ENCODE assay signal across 14 cellular contexts in genomic region chr7:150784954-150785353, GRCh38. TPM values are rescaled to one million over a fixed set of nuclear protein-coding genes. Genes with fewer than 3 reads are reported as not detected.
DNase-seq lines count a peak whose midpoint lies in the region; ATAC-seq, FAIRE-seq and TF ChIP-seq lines count a peak whose summit lies in the region.
"Had no signal": no experiment of that assay in that cellular context is flagged by ENCODE, and none has a peak within 500 bp of the region (broad histone marks: within the 10 kb centered on the region; RNA-seq: fewer than 3 reads in every experiment).

No MANE protein-coding gene starts in this region.

- H3K9me3 ChIP-seq in astrocyte (ENCODE audit: insufficient read depth, low read depth, low read length) (no peaks in the 10 kb centered on the region), sigmoid colon (no peaks in the 10 kb centered on the region), suprapubic skin (no peaks in the 10 kb centered on the region)

- H3K27ac ChIP-seq in astrocyte (ENCODE audit: low read depth, low read length) (no peak overlapping the region), sigmoid colon (peak overlapping the region; percentile 50 to 68 (median 55)), suprapubic skin (no peak overlapping the region)
- H3K27ac ChIP-seq: brain microvascular endothelial cell, SK-N-MC had no signal

- CTCF ChIA-PET in activated CD4-positive, alpha-beta T cell treated with anti-CD3 and anti-CD28 coated beads, Interleukin-2, amount 10 ng/mL, durations not matched to agents 7 days and 5 days (lab: Charles Lee), result interaction anchor here (0.9 kb wide), 1 partner anchor 277 kb away, joined by 3 read pairs; no protein-coding TSS in a partner anchor

- H3K4me2 ChIP-seq in astrocyte (ENCODE audit: low read length), result no peak overlapping the region

- H3K27me3 Mint-ChIP-seq in CD14-positive monocyte (ENCODE audit: low read depth in 3 of 3) (no peaks in the 10 kb centered on the region), astrocyte (ENCODE audit: low read depth, unreplicated experiment) (peaks cover 33% of the 10 kb centered on the region)
- peaks cover 19% of the 10 kb centered on the region for H3K27me3 Mint-ChIP-seq in activated T-helper 1 cell treated with anti-CD3 and anti-CD28 coated beads, Interleukin-12 subunit alpha, Interleukin-12 subunit beta, Interleukin-2, Interleukin-4 antibody, amounts not matched to agents 30 ng/mL and 10 ng/mL and 1 ng/mL, durations not matched to agents 14 hours and 24 hours and 36 hours (ENCODE audit: insufficient read depth)
- peaks cover 15% of the 10 kb centered on the region for H3K27me3 Mint-ChIP-seq in activated CD4-positive, alpha-beta T cell treated with anti-CD3 and anti-CD28 coated beads, Interleukin-2, amount 10 ng/mL, durations not matched to agents 7 days and 5 days

- H3K9me3 Mint-ChIP-seq in CD14-positive monocyte (no peaks in the 10 kb centered on the region), astrocyte (ENCODE audit: unreplicated experiment) (no peaks in the 10 kb centered on the region)
- H3K9me3 Mint-ChIP-seq in activated T-helper 1 cell treated with anti-CD3 and anti-CD28 coated beads, Interleukin-12 subunit alpha, Interleukin-12 subunit beta, Interleukin-2, Interleukin-4 antibody, amounts not matched to agents 30 ng/mL and 10 ng/mL and 1 ng/mL, durations not matched to agents 14 hours and 24 hours and 36 hours, result no peaks in the 10 kb centered on the region
- no peaks in the 10 kb centered on the region for H3K9me3 Mint-ChIP-seq in activated CD4-positive, alpha-beta T cell treated with anti-CD3 and anti-CD28 coated beads, Interleukin-2, amount 10 ng/mL, durations not matched to agents 7 days and 5 days

- H3K27ac Mint-ChIP-seq in CD14-positive monocyte, result peak overlapping the region; percentile 89 to 97 (median 96)
- H3K27ac Mint-ChIP-seq in astrocyte (ENCODE audit: unreplicated experiment), result no peak overlapping the region
- no peak overlapping the region for H3K27ac Mint-ChIP-seq in activated T-helper 1 cell treated with anti-CD3 and anti-CD28 coated beads, Interleukin-12 subunit alpha, Interleukin-12 subunit beta, Interleukin-2, Interleukin-4 antibody, amounts not matched to agents 30 ng/mL and 10 ng/mL and 1 ng/mL, durations not matched to agents 14 hours and 24 hours and 36 hours
- H3K27ac Mint-ChIP-seq in activated CD4-positive, alpha-beta T cell treated with anti-CD3 and anti-CD28 coated beads, Interleukin-2, amount 10 ng/mL, durations not matched to agents 7 days and 5 days, result no peak overlapping the region

- H3K4me3 Mint-ChIP-seq in CD14-positive monocyte, result peak overlapping the region; percentile 57 to 75
- peak overlapping the region; percentile 27 for H3K4me3 Mint-ChIP-seq in astrocyte (ENCODE audit: unreplicated experiment)
- no peak overlapping the region for H3K4me3 Mint-ChIP-seq in activated T-helper 1 cell treated with anti-CD3 and anti-CD28 coated beads, Interleukin-12 subunit alpha, Interleukin-12 subunit beta, Interleukin-2, Interleukin-4 antibody, amounts not matched to agents 30 ng/mL and 10 ng/mL and 1 ng/mL, durations not matched to agents 14 hours and 24 hours and 36 hours
- H3K4me3 Mint-ChIP-seq in activated CD4-positive, alpha-beta T cell treated with anti-CD3 and anti-CD28 coated beads, Interleukin-2, amount 10 ng/mL, durations not matched to agents 7 days and 5 days, result no peak overlapping the region

- no peak for DNase-seq in CD14-positive monocyte (ENCODE audit: low spot score)
- no peak for DNase-seq in astrocyte (ENCODE audit: low read depth)
- DNase-seq in left colon, result peak; percentile 59 to 81
- no peak for DNase-seq in sigmoid colon
- no peak for DNase-seq in suprapubic skin (ENCODE audit: low spot score in 2 of 2)
- DNase-seq in AML-193 (lab: John Stamatoyannopoulos, UW), result no peak
- DNase-seq in activated T-helper 1 cell treated with anti-CD3 and anti-CD28 coated beads, Interleukin-12 subunit alpha, Interleukin-12 subunit beta, Interleukin-2, Interleukin-4 antibody, amounts not matched to agents 30 ng/mL and 10 ng/mL and 1 ng/mL, durations not matched to agents 14 hours and 24 hours and 36 hours (ENCODE audit: low spot score), result no peak
- DNase-seq in activated CD4-positive, alpha-beta T cell treated with anti-CD3 and anti-CD28 coated beads, Interleukin-2, amount 10 ng/mL, durations not matched to agents 7 days and 5 days, result no peak
- DNase-seq: activated gamma-delta T cell, brain microvascular endothelial cell, DMS79, kidney glomerular epithelial cell had no signal

- H3K27me3 ChIP-seq in astrocyte (ENCODE audit: insufficient read depth, low read length) (peaks cover 2% of the 10 kb centered on the region), sigmoid colon (no peaks in the 10 kb centered on the region), suprapubic skin (no peaks in the 10 kb centered on the region)
- H3K27me3 ChIP-seq: brain microvascular endothelial cell had no signal

- H3K79me2 ChIP-seq in astrocyte (ENCODE audit: insufficient read depth, low read length), result no peaks in the 10 kb centered on the region

- no peaks in the 10 kb centered on the region for H3K4me1 ChIP-seq in astrocyte (ENCODE audit: insufficient read depth, low read length)
- H3K4me1 ChIP-seq in sigmoid colon, result peaks cover 0 to 61% (median 27%) of the 10 kb centered on the region in 4 donors
- peaks cover 37% of the 10 kb centered on the region for H3K4me1 ChIP-seq in suprapubic skin

- H2AFZ ChIP-seq in astrocyte (ENCODE audit: low read depth, low read length), result no peak overlapping the region

- H4K20me1 ChIP-seq in astrocyte (ENCODE audit: insufficient read depth, low read length), result no peaks in the 10 kb centered on the region

- peak; percentile 83 for ATAC-seq in left colon

- TF ChIP-seq CTCF in CD14-positive monocyte (IDR thresholded peaks at IDR 0.05) (no peak), astrocyte (IDR thresholded peaks at IDR 0.05; ENCODE audit: insufficient read depth, low read depth, low read length) (no peak), sigmoid colon (IDR thresholded peaks at IDR 0.05) (no peak), suprapubic skin (IDR thresholded peaks at IDR 0.05) (no peak)

- no peak for TF ChIP-seq POLR2A in sigmoid colon (IDR thresholded peaks at IDR 0.05)
- TF ChIP-seq POLR2A in suprapubic skin (IDR thresholded peaks at IDR 0.05), result no peak

- POLR2A ChIA-PET in activated CD4-positive, alpha-beta T cell treated with anti-CD3 and anti-CD28 coated beads, Interleukin-2, amount 10 ng/mL, durations not matched to agents 7 days and 5 days (lab: Charles Lee), result no interaction called here

- H3K4me3 ChIP-seq in astrocyte (ENCODE audit: insufficient read depth, low read depth, low read length) (no peak overlapping the region), sigmoid colon (no peak overlapping the region), suprapubic skin (no peak overlapping the region)
- H3K4me3 ChIP-seq: SK-N-MC had no signal

- H3K36me3 ChIP-seq in astrocyte (ENCODE audit: insufficient read depth, low read length) (no peaks in the 10 kb centered on the region), sigmoid colon (no peaks in the 10 kb centered on the region), suprapubic skin (no peaks in the 10 kb centered on the region)
- H3K36me3 ChIP-seq: brain microvascular endothelial cell had no signal

- H3K4me1 Mint-ChIP-seq in CD14-positive monocyte (peaks cover 95% of the 10 kb centered on the region), astrocyte (ENCODE audit: low read depth, unreplicated experiment) (peaks cover 15% of the 10 kb centered on the region)
- H3K4me1 Mint-ChIP-seq in activated T-helper 1 cell treated with anti-CD3 and anti-CD28 coated beads, Interleukin-12 subunit alpha, Interleukin-12 subunit beta, Interleukin-2, Interleukin-4 antibody, amounts not matched to agents 30 ng/mL and 10 ng/mL and 1 ng/mL, durations not matched to agents 14 hours and 24 hours and 36 hours (ENCODE audit: low read depth), result peaks cover 14% of the 10 kb centered on the region
- H3K4me1 Mint-ChIP-seq in activated CD4-positive, alpha-beta T cell treated with anti-CD3 and anti-CD28 coated beads, Interleukin-2, amount 10 ng/mL, durations not matched to agents 7 days and 5 days, result peaks cover 11% of the 10 kb centered on the region

- no peak overlapping the region for H3K9ac ChIP-seq in astrocyte (ENCODE audit: low read length)

- 31 to 59% methylated on average over 4 of the region's 4 CpGs for WGBS in sigmoid colon, 2 donors
- 68% methylated on average over 4 of the region's 4 CpGs for WGBS in suprapubic skin

- TF ChIP-seq EP300 in sigmoid colon (IDR thresholded peaks at IDR 0.05) (no peak), suprapubic skin (IDR thresholded peaks at IDR 0.05) (no peak)

- H3K36me3 Mint-ChIP-seq in CD14-positive monocyte (peaks cover 11 to 24% of the 10 kb centered on the region in 2 donors), astrocyte (ENCODE audit: low read depth, unreplicated experiment) (peaks cover 2% of the 10 kb centered on the region)
- H3K36me3 Mint-ChIP-seq in activated T-helper 1 cell treated with anti-CD3 and anti-CD28 coated beads, Interleukin-12 subunit alpha, Interleukin-12 subunit beta, Interleukin-2, Interleukin-4 antibody, amounts not matched to agents 30 ng/mL and 10 ng/mL and 1 ng/mL, durations not matched to agents 14 hours and 24 hours and 36 hours (ENCODE audit: low read depth), result no peaks in the 10 kb centered on the region
- H3K36me3 Mint-ChIP-seq in activated CD4-positive, alpha-beta T cell treated with anti-CD3 and anti-CD28 coated beads, Interleukin-2, amount 10 ng/mL, durations not matched to agents 7 days and 5 days (ENCODE audit: low read depth), result no peaks in the 10 kb centered on the region

- intact Hi-C loops in CD14-positive monocyte (cut with micrococcal nuclease), result loop anchor here (10.0 kb wide), 5 partner anchors 90 to 1290 kb away; partner anchors contain the start of genes AGAP3 (in 1 of the 2), FASTK (in 1 of the 2), REPIN1 (in 1 of the 2) and TMUB1 (in 1 of the 2)
- intact Hi-C loops in left colon (cut with DNase I, micrococcal nuclease), result loop anchor here in 1 of 2 donors (10.0 kb wide), 1 partner anchor 200 kb away; no protein-coding TSS in a partner anchor
- intact Hi-C loops in sigmoid colon (cut with DNase I), result no loop called here
- intact Hi-C loops in activated T-helper 1 cell treated with anti-CD3 and anti-CD28 coated beads, Interleukin-12 subunit alpha, Interleukin-12 subunit beta, Interleukin-2, Interleukin-4 antibody, amounts not matched to agents 30 ng/mL and 10 ng/mL and 1 ng/mL, durations not matched to agents 14 hours and 24 hours and 36 hours (cut with micrococcal nuclease), result loop anchor here (5.0 kb wide), 1 partner anchor 112 kb away; no protein-coding TSS in a partner anchor

- no peak for FAIRE-seq in astrocyte (lab: Jason Lieb, UNC)

RNA-seq across cellular contexts. Expression of gene TMEM176B, which starts 15.2 kb away (rescaled TPM):
- polyA plus RNA-seq in CD14-positive monocyte (1,000 to 10,000 TPM in 1 of 2 donors, 10 to 100 TPM in 1; 30.6 to 1,279 TPM), sigmoid colon (100 to 1,000 TPM; 144 to 246 (median 151) TPM)
- total RNA-seq in astrocyte (0.26 and 0.32 TPM in 2 replicates), left colon (100 to 1,000 TPM; 173 to 355 TPM), sigmoid colon (10 to 100 TPM; 47.4 to 52.3 (median 48.3) TPM), suprapubic skin (10 to 100 TPM in 1 of 4 donors, 1 to 10 TPM in 3; 2.5 to 14.5 (median 4.9) TPM)
- not detected in 2 replicates for total RNA-seq in activated T-helper 1 cell treated with anti-CD3 and anti-CD28 coated beads, Interleukin-12 subunit alpha, Interleukin-12 subunit beta, Interleukin-2, Interleukin-4 antibody, amounts not matched to agents 30 ng/mL and 10 ng/mL and 1 ng/mL, durations not matched to agents 14 hours and 24 hours and 36 hours
- not detected for total RNA-seq in activated CD4-positive, alpha-beta T cell treated with anti-CD3 and anti-CD28 coated beads, Interleukin-2, amount 10 ng/mL, durations not matched to agents 7 days and 5 days
- total RNA-seq: activated CD8-positive, alpha-beta memory T cell treated with anti-CD3 and anti-CD28 coated beads for 36 hours had no signal

RNA-seq across cellular contexts. Expression of gene TMEM176A, which starts 15.6 kb away (rescaled TPM):
- polyA plus RNA-seq in CD14-positive monocyte, result 100 to 1,000 TPM in 1 of 2 donors, 10 to 100 TPM in 1; 14.1 to 285 TPM
- 0.31 TPM in 1 of 2 replicates, not detected in the other for total RNA-seq in astrocyte
- 100 to 1,000 TPM; 118 to 275 TPM for total RNA-seq in left colon
- total RNA-seq in sigmoid colon, result 10 to 100 TPM; 19.9 to 28.1 (median 24.1) TPM
- polyA plus RNA-seq in sigmoid colon, result 100 to 1,000 TPM; 126 to 150 (median 127) TPM
- 10 to 100 TPM in 1 of 4 donors, 1 to 10 TPM in 3; 3.2 to 12.9 (median 6.0) TPM for total RNA-seq in suprapubic skin
- total RNA-seq in activated T-helper 1 cell treated with anti-CD3 and anti-CD28 coated beads, Interleukin-12 subunit alpha, Interleukin-12 subunit beta, Interleukin-2, Interleukin-4 antibody, amounts not matched to agents 30 ng/mL and 10 ng/mL and 1 ng/mL, durations not matched to agents 14 hours and 24 hours and 36 hours, result not detected in 2 replicates
- total RNA-seq in activated CD4-positive, alpha-beta T cell treated with anti-CD3 and anti-CD28 coated beads, Interleukin-2, amount 10 ng/mL, durations not matched to agents 7 days and 5 days, result not detected
- total RNA-seq: activated CD8-positive, alpha-beta memory T cell treated with anti-CD3 and anti-CD28 coated beads for 36 hours had no signal

RNA-seq across cellular contexts. Expression of gene GIMAP5, which starts 47.7 kb away (rescaled TPM):
- polyA plus RNA-seq in CD14-positive monocyte, result 10 to 100 TPM; 14.4 to 17.1 TPM
- total RNA-seq in astrocyte, result 0.14 TPM in 1 of 2 replicates, not detected in the other
- 1 to 10 TPM; 4.9 to 6.6 TPM for total RNA-seq in left colon
- 10 to 100 TPM; 17.2 to 30.7 (median 18.5) TPM for total RNA-seq in sigmoid colon
- polyA plus RNA-seq in sigmoid colon, result 10 to 100 TPM in 1 of 3 donors, 1 to 10 TPM in 2; 7.9 to 39.4 (median 9.6) TPM
- total RNA-seq in suprapubic skin, result 10 to 100 TPM in 1 of 4 donors, 1 to 10 TPM in 3; 2.8 to 15.0 (median 7.7) TPM
- total RNA-seq in activated T-helper 1 cell treated with anti-CD3 and anti-CD28 coated beads, Interleukin-12 subunit alpha, Interleukin-12 subunit beta, Interleukin-2, Interleukin-4 antibody, amounts not matched to agents 30 ng/mL and 10 ng/mL and 1 ng/mL, durations not matched to agents 14 hours and 24 hours and 36 hours, result 53.8 and 59.7 TPM in 2 replicates
- 100 to 1,000 TPM; 111 to 149 TPM for total RNA-seq in activated CD4-positive, alpha-beta T cell treated with anti-CD3 and anti-CD28 coated beads, Interleukin-2, amount 10 ng/mL, durations not matched to agents 7 days and 5 days

Comparison
In these comparisons a context has a peak if more than half of its experiments do, and no peak if none do; other contexts are left out.
1. DNase-seq: peak in left colon (2 of 2); none in CD14-positive monocyte (single experiment), astrocyte (single experiment), sigmoid colon (single experiment), suprapubic skin (0 of 2), AML-193 (0 of 2), activated T-helper 1 cell treated with anti-CD3 and anti-CD28 coated beads, Interleukin-12 subunit alpha, Interleukin-12 subunit beta, Interleukin-2, Interleukin-4 antibody, amounts not matched to agents 30 ng/mL and 10 ng/mL and 1 ng/mL, durations not matched to agents 14 hours and 24 hours and 36 hours (single experiment) and activated CD4-positive, alpha-beta T cell treated with anti-CD3 and anti-CD28 coated beads, Interleukin-2, amount 10 ng/mL, durations not matched to agents 7 days and 5 days (single experiment).
2. H3K27ac Mint-ChIP-seq: peak in CD14-positive monocyte (7 of 7); none in astrocyte (single experiment), activated T-helper 1 cell treated with anti-CD3 and anti-CD28 coated beads, Interleukin-12 subunit alpha, Interleukin-12 subunit beta, Interleukin-2, Interleukin-4 antibody, amounts not matched to agents 30 ng/mL and 10 ng/mL and 1 ng/mL, durations not matched to agents 14 hours and 24 hours and 36 hours (single experiment) and activated CD4-positive, alpha-beta T cell treated with anti-CD3 and anti-CD28 coated beads, Interleukin-2, amount 10 ng/mL, durations not matched to agents 7 days and 5 days (single experiment).
3. H3K4me3 Mint-ChIP-seq: peak in CD14-positive monocyte (2 of 2) and astrocyte (single experiment); none in activated T-helper 1 cell treated with anti-CD3 and anti-CD28 coated beads, Interleukin-12 subunit alpha, Interleukin-12 subunit beta, Interleukin-2, Interleukin-4 antibody, amounts not matched to agents 30 ng/mL and 10 ng/mL and 1 ng/mL, durations not matched to agents 14 hours and 24 hours and 36 hours (single experiment) and activated CD4-positive, alpha-beta T cell treated with anti-CD3 and anti-CD28 coated beads, Interleukin-2, amount 10 ng/mL, durations not matched to agents 7 days and 5 days (single experiment).
4. H3K27ac ChIP-seq: peak in sigmoid colon (4 of 4); none in astrocyte (single experiment) and suprapubic skin (single experiment).
5. RNA of gene TMEM176A, which starts 15.6 kb away (total RNA-seq): 118 to 275 TPM in left colon; 19.9 to 28.1 TPM in sigmoid colon, 3.2 to 12.9 TPM in suprapubic skin, 0.31 TPM in astrocyte, not detected in activated T-helper 1 cell treated with anti-CD3 and anti-CD28 coated beads, Interleukin-12 subunit alpha, Interleukin-12 subunit beta, Interleukin-2, Interleukin-4 antibody, amounts not matched to agents 30 ng/mL and 10 ng/mL and 1 ng/mL, durations not matched to agents 14 hours and 24 hours and 36 hours and not detected in activated CD4-positive, alpha-beta T cell treated with anti-CD3 and anti-CD28 coated beads, Interleukin-2, amount 10 ng/mL, durations not matched to agents 7 days and 5 days; every median in the first group is over 4 times any median in the second.